In genomic region chr5:74877624-74878304, GRCh38 we compare ENCODE assay signal across 22 cellular contexts. TPM values are rescaled to one million over a fixed set of nuclear protein-coding genes. Genes with fewer than 3 reads are reported as not detected.
DNase-seq lines count a peak whose midpoint lies in the region; TF ChIP-seq lines count a peak whose summit lies in the region.
"Had no signal": no experiment of that assay in that cellular context is flagged by ENCODE, and none has a peak within 500 bp of the region (broad histone marks: within the 10 kb centered on the region; RNA-seq: fewer than 3 reads in every experiment).

No MANE protein-coding gene starts in this region.

- H3K9ac ChIP-seq in mammary epithelial cell (ENCODE audit: insufficient read depth, low read length), result no peak overlapping the region

- in situ Hi-C loops in mammary epithelial cell (cut with MboI; ENCODE audit: low sequenced_read_pairs in 2 of 2), result no loop called here

- H3K27me3 Mint-ChIP-seq in type B pancreatic cell, result no peaks in the 10 kb centered on the region

- WGBS in mammary epithelial cell (ENCODE audit: low coverage, missing lambda C conversion rate), result 73% methylated on average over 4 of the region's 4 CpGs

- H3K36me3 ChIP-seq in mammary epithelial cell (ENCODE audit: insufficient read depth, low read length) (no peaks in the 10 kb centered on the region), breast epithelium (no peaks in the 10 kb centered on the region)
- H3K36me3 ChIP-seq: cardiac muscle cell, heart left ventricle had no signal

- no peak for TF ChIP-seq CTCF in mammary epithelial cell (conservative IDR thresholded peaks at IDR 0.05 in 1 of 2, IDR thresholded peaks at IDR 0.05 in 1 of 2; ENCODE audit: extremely low read depth in 1 of 2, insufficient read depth in 1 of 2, low read depth in 1 of 2, low read length in 2 of 2)
- no peak for TF ChIP-seq CTCF in breast epithelium (IDR thresholded peaks at IDR 0.05)
- TF ChIP-seq CTCF in type B pancreatic cell (conservative IDR thresholded peaks at IDR 0.05), result no peak

- no TSS peak for BruUV-seq in mammary epithelial cell (replicated peaks; lab: Mats Ljungman, UMichigan)

- no peak overlapping the region for H3K4me3 ChIP-seq in mammary epithelial cell (replicated peaks in 1 of 3; ENCODE audit: insufficient read depth in 1 of 3, low read depth in 2 of 3, low read length in 3 of 3)
- no peak overlapping the region for H3K4me3 ChIP-seq in breast epithelium
- H3K4me3 ChIP-seq: A549, cardiac muscle cell, heart left ventricle had no signal

- H3K4me3 Mint-ChIP-seq in type B pancreatic cell, result no peak overlapping the region
- H3K4me3 Mint-ChIP-seq: activated T-cell treated with anti-CD3 and anti-CD28 coated beads, Interleukin-2, amount 50 U/mL, for 4 hours; dendritic cell treated with granulocyte-macrophage colony-stimulating factor and Interleukin-4, amounts not matched to agents 40 ng/mL and 50 ng/mL, for 4 days; stimulated activated naive CD8-positive, alpha-beta T cell treated with anti-CD3 and anti-CD28 coated beads, Interleukin-15, amount 100 ng/mL, for 72 hours had no signal

- peak overlapping the region; percentile 9 for H3K27ac Mint-ChIP-seq in type B pancreatic cell
- H3K27ac Mint-ChIP-seq: dendritic cell treated with granulocyte-macrophage colony-stimulating factor and Interleukin-4, amounts not matched to agents 40 ng/mL and 50 ng/mL, for 4 days; stimulated activated naive CD8-positive, alpha-beta T cell treated with anti-CD3 and anti-CD28 coated beads, Interleukin-15, amount 100 ng/mL, for 72 hours had no signal

- no peak for DNase-seq in mammary epithelial cell
- DNase-seq in breast epithelium (ENCODE audit: low spot score in 2 of 2), result no peak
- DNase-seq in foreskin melanocyte, result peak; percentile 86
- DNase-seq in midbrain (lab: John Stamatoyannopoulos, UW), result peak; percentile 60
- DNase-seq in type B pancreatic cell (ENCODE audit: extremely low spot score, unreplicated experiment), result no peak
- no peak for DNase-seq in HCEC 1CT
- no peak for DNase-seq in SKM-1 treated with dmso at 0.1 percent for 144 hours (lab: John Stamatoyannopoulos, UW; ENCODE audit: unreplicated experiment)
- no peak for DNase-seq in stimulated activated CD8-positive, alpha-beta memory T cell treated with anti-CD3 and anti-CD28 coated beads, Interleukin-4, amount 100 ng/mL, for 48 hours
- DNase-seq: activated CD4-positive, CD25-positive, alpha-beta regulatory T cell treated with anti-CD3 and anti-CD28 coated beads, Interleukin-2, amount 50 U/mL, for 72 hours; activated naive CD4-positive, alpha-beta T cell; activated T-cell treated with anti-CD3 and anti-CD28 coated beads, Interleukin-2, amount 50 U/mL, for 4 hours; amniotic stem cell; heart left ventricle; IMR-90; left ventricle myocardium superior; NCI-H2107; NCI-H82; retina; stimulated activated naive CD8-positive, alpha-beta T cell treated with anti-CD3 and anti-CD28 coated beads, Interleukin-15, amount 100 ng/mL, for 72 hours had no signal

- no peaks in the 10 kb centered on the region for H3K4me1 Mint-ChIP-seq in type B pancreatic cell (ENCODE audit: unreplicated experiment)
- H3K4me1 Mint-ChIP-seq: stimulated activated naive CD8-positive, alpha-beta T cell treated with anti-CD3 and anti-CD28 coated beads, Interleukin-15, amount 100 ng/mL, for 72 hours had no signal

- intact Hi-C loops in mammary epithelial cell (cut with micrococcal nuclease) (no loop called here), breast epithelium (cut with DNase I; ENCODE audit: low total_unique reads) (no loop called here)

- no peak for TF ChIP-seq POLR2A in breast epithelium (IDR thresholded peaks at IDR 0.05)

- CTCF ChIA-PET in mammary epithelial cell (lab: Charles Lee; ENCODE audit: low non-redundant PET), result no interaction called here

- no peaks in the 10 kb centered on the region for H4K20me1 ChIP-seq in mammary epithelial cell (ENCODE audit: insufficient read depth, low read length)

- dilution Hi-C loops in mammary epithelial cell (cut with HindIII; ENCODE audit: low sequenced_read_pairs), result loop anchor here (10.0 to 25.0 kb wide), 2 partner anchors 113 to 965 kb away; partner anchors contain the start of genes GFM2 and NSA2

- H3K9me3 ChIP-seq in mammary epithelial cell (replicated peaks; ENCODE audit: insufficient read depth, low read length) (no peaks in the 10 kb centered on the region), breast epithelium (no peaks in the 10 kb centered on the region)
- H3K9me3 ChIP-seq: A549, heart left ventricle had no signal

- H3K4me1 ChIP-seq in mammary epithelial cell (ENCODE audit: insufficient read depth, low read length), result no peaks in the 10 kb centered on the region
- H3K4me1 ChIP-seq in breast epithelium, result no peaks in the 10 kb centered on the region
- H3K4me1 ChIP-seq: A549, heart left ventricle had no signal

- peak overlapping the region; percentile 46 for H2AFZ ChIP-seq in mammary epithelial cell (ENCODE audit: low read depth, low read length)

- H3K27me3 ChIP-seq in mammary epithelial cell (ENCODE audit: insufficient read depth, low read length) (no peaks in the 10 kb centered on the region), breast epithelium (no peaks in the 10 kb centered on the region)
- H3K27me3 ChIP-seq: cardiac muscle cell, heart left ventricle had no signal

- no peak overlapping the region for H3K27ac ChIP-seq in mammary epithelial cell (ENCODE audit: insufficient read depth, low read depth, low read length)
- no peak overlapping the region for H3K27ac ChIP-seq in breast epithelium
- H3K27ac ChIP-seq: A549, cardiac muscle cell, heart left ventricle had no signal

- peaks cover 6% of the 10 kb centered on the region for H3K9me3 Mint-ChIP-seq in type B pancreatic cell
- H3K9me3 Mint-ChIP-seq: activated T-cell treated with anti-CD3 and anti-CD28 coated beads, Interleukin-2, amount 50 U/mL, for 4 hours; dendritic cell treated with granulocyte-macrophage colony-stimulating factor and Interleukin-4, amounts not matched to agents 40 ng/mL and 50 ng/mL, for 4 days; stimulated activated naive CD8-positive, alpha-beta T cell treated with anti-CD3 and anti-CD28 coated beads, Interleukin-15, amount 100 ng/mL, for 72 hours had no signal

- H3K36me3 Mint-ChIP-seq in type B pancreatic cell, result no peaks in the 10 kb centered on the region

- H3K79me2 ChIP-seq in mammary epithelial cell (ENCODE audit: insufficient read depth, low read length), result no peaks in the 10 kb centered on the region

- no peak overlapping the region for H3K4me2 ChIP-seq in mammary epithelial cell (ENCODE audit: insufficient read depth, low read depth, low read length)
- H3K4me2 ChIP-seq: A549 had no signal

RNA-seq across cellular contexts. Expression of gene FAM169A, which starts 11.6 kb away (rescaled TPM):
- total RNA-seq in mammary epithelial cell, result 10 to 100 TPM; 24.5 to 25.5 TPM
- polyA plus RNA-seq in mammary epithelial cell, result 7.0 TPM
- 7.2 TPM for polyA minus RNA-seq in mammary epithelial cell
- total RNA-seq in breast epithelium, result 1 to 10 TPM in 2 of 3 donors, under 1 TPM in 1; 0.64 to 6.3 (median 1.6) TPM
- total RNA-seq in type B pancreatic cell (ENCODE audit: low replicate concordance), result 14.5 and 25.4 TPM in 2 replicates
- polyA plus RNA-seq: IMR-90 had no signal

Comparison
In these comparisons a context has a peak if more than half of its experiments do, and no peak if none do; other contexts are left out.
1. DNase-seq: peak in foreskin melanocyte (single experiment) and midbrain (single experiment); none in mammary epithelial cell (single experiment), breast epithelium (0 of 2), type B pancreatic cell (single experiment), HCEC 1CT (single experiment), SKM-1 treated with dmso at 0.1 percent for 144 hours (single experiment) and stimulated activated CD8-positive, alpha-beta memory T cell treated with anti-CD3 and anti-CD28 coated beads, Interleukin-4, amount 100 ng/mL, for 48 hours (single experiment).